Comparison of ENCODE assay signal across 17 cellular contexts in genomic region chr9:84343111-84343521, GRCh38. TPM values are rescaled to one million over a fixed set of nuclear protein-coding genes. Genes with fewer than 3 reads are reported as not detected.
DNase-seq lines count a peak whose midpoint lies in the region; ATAC-seq, FAIRE-seq and TF ChIP-seq lines count a peak whose summit lies in the region.
"Had no signal": no experiment of that assay in that cellular context is flagged by ENCODE, and none has a peak within 500 bp of the region (broad histone marks: within the 10 kb centered on the region; RNA-seq: fewer than 3 reads in every experiment).

No MANE protein-coding gene starts in this region.

- peak; percentile 91 for TF ChIP-seq EP300 in K562 (IDR thresholded peaks at IDR 0.05; ENCODE audit: low read length)

- intact Hi-C loops in Right ventricle myocardium inferior (cut with DNase I) (no loop called here), cardiac septum (cut with DNase I) (loop anchor here (5.0 kb wide), 1 partner anchor 39 kb away; no protein-coding TSS in a partner anchor), K562 (cut with micrococcal nuclease) (no loop called here), left ventricle myocardium inferior (cut with micrococcal nuclease) (no loop called here), left lung (cut with DNase I) (no loop called here)

- no peaks in the 10 kb centered on the region for H3F3A ChIP-seq in smooth muscle cell (ENCODE audit: low read depth)

- peaks cover 0 to 4% of the 10 kb centered on the region in 2 experiments; a peak in 3 of 5 replicates for H3K27me3 ChIP-seq in K562 (ENCODE audit: control insufficient read depth in 2 of 2, insufficient read depth in 2 of 2, low read length in 2 of 2)
- H3K27me3 ChIP-seq in left ventricle myocardium inferior (ENCODE audit: low read depth), result no peaks in the 10 kb centered on the region
- no peaks in the 10 kb centered on the region for H3K27me3 ChIP-seq in smooth muscle cell (ENCODE audit: low read depth)
- no peaks in the 10 kb centered on the region for H3K27me3 ChIP-seq in left lung
- H3K27me3 ChIP-seq: gastrocnemius medialis had no signal

- H3K79me2 ChIP-seq in K562 (ENCODE audit: control insufficient read depth, insufficient read depth, low read length), result no peaks in the 10 kb centered on the region
- no peaks in the 10 kb centered on the region for H3K79me2 ChIP-seq in smooth muscle cell (ENCODE audit: low read depth)

- no peaks in the 10 kb centered on the region for H3K36me3 ChIP-seq in K562 (ENCODE audit: control insufficient read depth, insufficient read depth, low read length)
- no peaks in the 10 kb centered on the region for H3K36me3 ChIP-seq in left ventricle myocardium inferior
- H3K36me3 ChIP-seq in smooth muscle cell (ENCODE audit: low read depth), result no peaks in the 10 kb centered on the region
- no peaks in the 10 kb centered on the region for H3K36me3 ChIP-seq in left lung
- H3K36me3 ChIP-seq: gastrocnemius medialis had no signal

- WGBS in K562 (ENCODE audit: insufficient coverage, low coverage, missing lambda C conversion rate), result 4% methylated on average over 6 of the region's 6 CpGs
- WGBS in smooth muscle cell (ENCODE audit: low lambda C conversion rate), result 39% methylated on average over 6 of the region's 6 CpGs

- H3K9me1 ChIP-seq in K562 (ENCODE audit: control insufficient read depth, insufficient read depth, low read length), result no peaks in the 10 kb centered on the region

- TF ChIP-seq RAD21 in K562 (CRISPR knock-in tag; conservative IDR thresholded peaks at IDR 0.05 in 1 of 2, IDR thresholded peaks at IDR 0.05 in 1 of 2), result no peak

- H3K4me2 ChIP-seq in K562 (ENCODE audit: insufficient read depth, low read length), result no peak overlapping the region
- H3K4me2 ChIP-seq in smooth muscle cell, result no peak overlapping the region

- H3K4me3 ChIP-seq in K562 (no peak overlapping the region), left ventricle myocardium inferior (no peak overlapping the region), smooth muscle cell (no peak overlapping the region), left lung (no peak overlapping the region)
- H3K4me3 ChIP-seq: gastrocnemius medialis had no signal

- POLR2A ChIA-PET in K562 (lab: Yijun Ruan, JAX), result no interaction called here

- FAIRE-seq in K562 (lab: Jason Lieb, UNC), result peak; percentile 49
- FAIRE-seq: A204.1 had no signal

- ATAC-seq in Right ventricle myocardium inferior (peak; percentile 79), K562 (peak; percentile 89), HG02870 (IDR thresholded peaks at IDR 0.05; ENCODE audit: unreplicated experiment) (no peak), left lung (no peak), GM18858 (IDR thresholded peaks at IDR 0.05; ENCODE audit: unreplicated experiment) (no peak)
- ATAC-seq: gastrocnemius medialis; stimulated activated naive B cell treated with anti-CD40 and anti-IgM and Interleukin-4, amounts not matched to agents 10 μg/mL and 1 μg/mL and 100 μg/mL, for 72 hours had no signal

- TF ChIP-seq POLR2A in K562 (conservative IDR thresholded peaks at IDR 0.05), result no peak

- no peak overlapping the region for H3K9ac ChIP-seq in K562 (ENCODE audit: insufficient read depth in 1 of 2, low read depth in 2 of 2, low read length in 2 of 2)
- H3K9ac ChIP-seq in smooth muscle cell (ENCODE audit: low read depth), result no peak overlapping the region

- H2AFZ ChIP-seq in K562 (ENCODE audit: low read depth, low read length), result no peak overlapping the region
- H2AFZ ChIP-seq in smooth muscle cell (ENCODE audit: low read depth), result no peak overlapping the region

- H3K4me1 ChIP-seq in K562 (replicated peaks in 1 of 2; ENCODE audit: control insufficient read depth in 2 of 2, insufficient read depth in 2 of 2, low read length in 2 of 2), result peaks cover 0 to 2% of the 10 kb centered on the region in 2 experiments; a peak in 2 of 5 replicates
- H3K4me1 ChIP-seq in left ventricle myocardium inferior, result peaks cover 37% of the 10 kb centered on the region
- H3K4me1 ChIP-seq in smooth muscle cell (ENCODE audit: low read depth), result peaks cover 9% of the 10 kb centered on the region
- no peaks in the 10 kb centered on the region for H3K4me1 ChIP-seq in left lung
- H3K4me1 ChIP-seq: gastrocnemius medialis had no signal

- H3K9me3 ChIP-seq in K562 (replicated peaks; ENCODE audit: control insufficient read depth, insufficient read depth, low read depth, low read length) (no peaks in the 10 kb centered on the region), left ventricle myocardium inferior (replicated peaks) (no peaks in the 10 kb centered on the region), smooth muscle cell (replicated peaks; ENCODE audit: low read depth) (no peaks in the 10 kb centered on the region), left lung (no peaks in the 10 kb centered on the region)
- H3K9me3 ChIP-seq: gastrocnemius medialis had no signal

- H4K20me1 ChIP-seq in K562 (replicated peaks; ENCODE audit: control insufficient read depth, insufficient read depth, low read length) (no peaks in the 10 kb centered on the region), smooth muscle cell (ENCODE audit: low read depth) (no peaks in the 10 kb centered on the region)

- TF ChIP-seq CTCF in K562 (IDR thresholded peaks at IDR 0.05 in 2 of 3, conservative IDR thresholded peaks at IDR 0.05 in 1 of 3; ENCODE audit: insufficient read depth in 2 of 3, low read depth in 1 of 3, low read length in 3 of 3), result no peak
- TF ChIP-seq CTCF in left ventricle myocardium inferior (IDR thresholded peaks at IDR 0.05; ENCODE audit: borderline replicate concordance), result no peak
- no peak for TF ChIP-seq CTCF in smooth muscle cell (IDR thresholded peaks at IDR 0.05; ENCODE audit: borderline replicate concordance, insufficient read depth, poor library complexity, severe bottlenecking)
- TF ChIP-seq CTCF in left lung (IDR thresholded peaks at IDR 0.05), result no peak

- in situ Hi-C loops in K562 (cut with MboI), result no loop called here

- DNase-seq in Right ventricle myocardium inferior (ENCODE audit: missing footprints) (no peak), cardiac septum (ENCODE audit: low spot score) (no peak), K562 (ENCODE audit: extremely low read depth in 1 of 4, low spot score in 3 of 4) (peak in 2 of 4 experiments; percentile 35 to 50), left ventricle myocardium inferior (no peak), smooth muscle cell (lab: John Stamatoyannopoulos, UW; ENCODE audit: unreplicated experiment) (no peak), left lung (no peak)
- DNase-seq: activated T-cell treated with anti-CD3 and anti-CD28 coated beads, Interleukin-2, amount 50 U/mL, for 72 hours; CD8-positive, alpha-beta memory T cell; gastrocnemius medialis; NCI-H1694; nephron progenitor cell; stimulated activated naive B cell treated with anti-CD40 and anti-IgM and Interleukin-4, amounts not matched to agents 10 μg/mL and 1 μg/mL and 100 μg/mL, for 72 hours; T-helper 9 cell had no signal

- no peak overlapping the region for H3K27ac ChIP-seq in K562 (ENCODE audit: extremely low read depth, low read depth, low read length)
- peak overlapping the region; percentile 80 for H3K27ac ChIP-seq in left ventricle myocardium inferior (replicated peaks)
- peak overlapping the region; percentile 59 for H3K27ac ChIP-seq in smooth muscle cell (ENCODE audit: low read depth)
- no peak overlapping the region for H3K27ac ChIP-seq in left lung
- H3K27ac ChIP-seq: gastrocnemius medialis had no signal

- CTCF ChIA-PET in K562 (lab: Yijun Ruan, JAX; ENCODE audit: low intra/inter-chr PET ratio), result no interaction called here

- BruUV-seq in K562 (replicated peaks; lab: Mats Ljungman, UMichigan), result no TSS peak

TF ChIP-seq in K562, 482 proteins besides CTCF, POLR2A, EP300 and RAD21 (continues in another document):
- TF ChIP-seq ZEB2 (IDR thresholded peaks at IDR 0.05) (no peak), CC2D1A (IDR thresholded peaks at IDR 0.05) (peak; percentile 66; the same call in 1 of the 2 replicates), SOX6 (IDR thresholded peaks at IDR 0.05) (peak; percentile 89), TRIM24 (IDR thresholded peaks at IDR 0.05) (peak; percentile 72 to 91), PHF21A (IDR thresholded peaks at IDR 0.05; ENCODE audit: borderline replicate concordance, low read depth) (no peak), RB1 (IDR thresholded peaks at IDR 0.05; ENCODE audit: low read depth) (no peak)
- TF ChIP-seq, protein P1, sequence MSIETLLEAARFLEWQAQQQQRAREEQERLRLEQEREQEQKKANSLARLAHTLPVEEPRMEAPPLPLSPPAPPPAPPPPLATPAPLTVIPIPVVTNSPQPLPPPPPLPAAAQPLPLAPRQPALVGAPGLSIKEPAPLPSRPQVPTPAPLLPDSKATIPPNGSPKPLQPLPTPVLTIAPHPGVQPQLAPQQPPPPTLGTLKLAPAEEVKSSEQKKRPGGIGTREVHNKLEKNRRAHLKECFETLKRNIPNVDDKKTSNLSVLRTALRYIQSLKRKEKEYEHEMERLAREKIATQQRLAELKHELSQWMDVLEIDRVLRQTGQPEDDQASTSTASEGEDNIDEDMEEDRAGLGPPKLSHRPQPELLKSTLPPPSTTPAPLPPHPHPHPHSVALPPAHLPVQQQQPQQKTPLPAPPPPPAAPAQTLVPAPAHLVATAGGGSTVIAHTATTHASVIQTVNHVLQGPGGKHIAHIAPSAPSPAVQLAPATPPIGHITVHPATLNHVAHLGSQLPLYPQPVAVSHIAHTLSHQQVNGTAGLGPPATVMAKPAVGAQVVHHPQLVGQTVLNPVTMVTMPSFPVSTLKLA (conservative IDR thresholded peaks at IDR 0.05), result 0 out of 4 replicates have a peak, but pooled peaks of 1 of the 2 experiments have one; percentile 11

RNA-seq across cellular contexts. Expression of gene SLC28A3, which starts 2.6 kb away (rescaled TPM):
- total RNA-seq in Right ventricle myocardium inferior (1.0 TPM), cardiac septum (0.11 TPM), K562 (2014; rRNA removed) (not detected in 2 replicates), K562 (2014; rRNA removed; fragmentation: Illumina TruSeq; extraction: Trizol) (not detected in 2 replicates), K562 (2015; rRNA removed; fragmentation: Illumina TruSeq; extraction: Trizol) (not detected in 2 replicates), K562 (2021) (not detected in 2 replicates), left ventricle myocardium inferior (0.16 TPM), smooth muscle cell (1.0 and 1.8 TPM in 2 replicates), left lung (1 to 10 TPM; 1.2 to 1.5 TPM)
- not detected in 2 replicates for total RNA-seq in K562 (2011; cell fraction: chromatin; rRNA removed; ENCODE audit: low replicate concordance)
- total RNA-seq in K562 (2011; cell fraction: nucleolus; rRNA removed), result not detected in 2 replicates
- total RNA-seq in K562 (2011; cell fraction: nucleoplasm; rRNA removed), result not detected in 2 replicates
- polyA plus RNA-seq in K562 (2011; rRNA removed) (not detected in 2 replicates), K562 (2014; fragmentation: Illumina TruSeq; extraction: Trizol) (not detected in 2 replicates), K562 (2014; fragmentation: Nextera tagmentation; extraction: Ambion mirVana) (not detected), K562 (2014; rRNA removed) (not detected in 2 replicates), smooth muscle cell (0.11 TPM in 1 of 2 replicates, not detected in the other)
- not detected in 2 replicates for polyA plus RNA-seq in K562 (2011; cell fraction: cytosol; rRNA removed)
- not detected in 2 replicates for polyA plus RNA-seq in K562 (2011; cell fraction: nucleus; rRNA removed)
- not detected in 2 replicates for polyA plus RNA-seq in K562 (2012)
- not detected in 2 replicates for polyA minus RNA-seq in K562 (2011; rRNA and poly(A)+ RNA removed)
- polyA minus RNA-seq in K562 (2011; cell fraction: cytosol; rRNA and poly(A)+ RNA removed), result not detected in 2 replicates
- polyA minus RNA-seq in K562 (2011; cell fraction: nucleus; rRNA and poly(A)+ RNA removed), result not detected in 2 replicates
- total RNA-seq: skeletal muscle tissue had no signal
- polyA plus RNA-seq: CD8-positive, alpha-beta memory T cell had no signal

Comparison
In these comparisons a context has a peak if more than half of its experiments do, and no peak if none do; other contexts are left out.
1. ATAC-seq: peak in Right ventricle myocardium inferior (single experiment) and K562 (single experiment); none in HG02870 (single experiment), left lung (single experiment) and GM18858 (single experiment).
2. H3K27ac ChIP-seq: peak in left ventricle myocardium inferior (single experiment) and smooth muscle cell (single experiment); none in K562 (single experiment) and left lung (0 of 2).